Comparison of ENCODE assay signal across 18 cellular contexts in the genomic region with DNA sequence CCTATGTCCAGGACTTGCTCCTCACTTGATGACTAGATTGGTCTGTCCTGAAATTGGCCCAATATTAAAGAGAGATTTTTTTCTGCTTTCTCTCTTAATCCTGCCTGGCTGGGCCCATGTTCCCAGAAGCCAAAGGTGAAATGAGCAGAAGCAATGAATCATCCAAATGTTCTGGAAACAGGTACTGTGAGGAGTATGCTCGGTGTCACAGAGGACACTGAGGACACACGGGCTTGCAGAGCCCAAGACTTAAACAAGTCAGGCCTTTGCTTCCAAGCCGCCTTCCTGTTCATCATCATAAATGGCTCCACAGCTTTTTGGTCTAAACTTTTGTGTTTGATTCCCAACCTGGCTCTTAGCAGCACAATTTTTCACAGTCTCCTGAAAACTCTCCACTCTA. TPM values are rescaled to one million over a fixed set of nuclear protein-coding genes. Genes with fewer than 3 reads are reported as not detected.
DNase-seq lines count a peak whose midpoint lies in the region; ATAC-seq, FAIRE-seq and TF ChIP-seq lines count a peak whose summit lies in the region.
"Had no signal": no experiment of that assay in that cellular context is flagged by ENCODE, and none has a peak within 500 bp of the region (broad histone marks: within the 10 kb centered on the region; RNA-seq: fewer than 3 reads in every experiment).

No MANE protein-coding gene starts in this region.

- H3K36me3 Mint-ChIP-seq in activated naive CD4-positive, alpha-beta T cell treated with anti-CD3 and anti-CD28 coated beads for 36 hours (ENCODE audit: low read depth) = peaks cover 44% of the 10 kb centered on the region
- H3K36me3 Mint-ChIP-seq in nephron progenitor cell (ENCODE audit: low read depth) = peaks cover 80% of the 10 kb centered on the region

- TF ChIP-seq POLR2A in K562 (conservative IDR thresholded peaks at IDR 0.05) = no peak

- TF ChIP-seq CTCF in Panc1 (IDR thresholded peaks at IDR 0.05) (no peak), K562 (IDR thresholded peaks at IDR 0.05 in 2 of 3, conservative IDR thresholded peaks at IDR 0.05 in 1 of 3; ENCODE audit: insufficient read depth in 2 of 3, low read depth in 1 of 3, low read length in 3 of 3) (no peak), nephron progenitor cell (IDR thresholded peaks at IDR 0.05) (no peak)

- TF ChIP-seq EP300 in K562 (IDR thresholded peaks at IDR 0.05; ENCODE audit: low read length) = no peak

- FAIRE-seq in K562 (lab: Jason Lieb, UNC) = no peak
- FAIRE-seq: GM12891, GM18507 had no signal

- peaks cover 9% of the 10 kb centered on the region for H3K9me3 Mint-ChIP-seq in activated naive CD4-positive, alpha-beta T cell treated with anti-CD3 and anti-CD28 coated beads for 36 hours
- peaks cover 35% of the 10 kb centered on the region for H3K9me3 Mint-ChIP-seq in nephron progenitor cell

- H3K79me2 ChIP-seq in K562 (ENCODE audit: control insufficient read depth, insufficient read depth, low read length) = no peaks in the 10 kb centered on the region

- in situ Hi-C loops in Panc1 (cut with HindIII; ENCODE audit: low pct_unique_long_range_greater_than_20kb, low sequenced_read_pairs) (no loop called here), K562 (cut with MboI) (no loop called here)

- H3K9me1 ChIP-seq in K562 (ENCODE audit: control insufficient read depth, insufficient read depth, low read length) = no peaks in the 10 kb centered on the region

- H3K36me3 ChIP-seq in Panc1 (ENCODE audit: control insufficient read depth, insufficient read depth, low read length) (peaks cover 9% of the 10 kb centered on the region), K562 (ENCODE audit: control insufficient read depth, insufficient read depth, low read length) (peaks cover 81% of the 10 kb centered on the region)

- H3K4me3 Mint-ChIP-seq in activated naive CD4-positive, alpha-beta T cell treated with anti-CD3 and anti-CD28 coated beads for 36 hours = no peak overlapping the region
- H3K4me3 Mint-ChIP-seq in nephron progenitor cell = no peak overlapping the region

- 84% methylated on average over 3 of the region's 3 CpGs for WGBS in K562 (ENCODE audit: insufficient coverage, low coverage, missing lambda C conversion rate)

- H3K4me1 ChIP-seq in Panc1 (ENCODE audit: control insufficient read depth, insufficient read depth, low read length) (no peaks in the 10 kb centered on the region), K562 (replicated peaks in 1 of 2; ENCODE audit: control insufficient read depth in 2 of 2, insufficient read depth in 2 of 2, low read length in 2 of 2) (no peaks in the 10 kb centered on the region)

- TSS peak; percentile 31 for BruUV-seq in Panc1 (replicated peaks; lab: Mats Ljungman, UMichigan)
- TSS peak; percentile 5 for BruUV-seq in K562 (replicated peaks; lab: Mats Ljungman, UMichigan)

- H2AFZ ChIP-seq in K562 (ENCODE audit: low read depth, low read length) = no peak overlapping the region

- H3K9me3 ChIP-seq in Panc1 (ENCODE audit: control insufficient read depth, insufficient read depth, low read depth, low read length) = peaks cover 4% of the 10 kb centered on the region; the same call in 1 of the 2 replicates
- no peaks in the 10 kb centered on the region; the same call in 1 of the 2 replicates for H3K9me3 ChIP-seq in K562 (replicated peaks; ENCODE audit: control insufficient read depth, insufficient read depth, low read depth, low read length)
- H3K9me3 ChIP-seq: MG63 had no signal

- POLR2A ChIA-PET in Panc1 (lab: Charles Lee) = no interaction called here
- POLR2A ChIA-PET in K562 (lab: Yijun Ruan, JAX) = interaction anchor here (0.6 to 0.7 kb wide), 2 partner anchors 14 to 156 kb away, joined by 3 to 4 read pairs; no protein-coding TSS in a partner anchor

- H3K27ac ChIP-seq in Panc1 (ENCODE audit: low read length) = no peak overlapping the region
- H3K27ac ChIP-seq in K562 (ENCODE audit: extremely low read depth, low read depth, low read length) = no peak overlapping the region
- H3K27ac ChIP-seq: C4-2B had no signal

- ATAC-seq in Panc1 = no peak
- ATAC-seq in K562 = no peak

- no peak for TF ChIP-seq RAD21 in K562 (CRISPR knock-in tag; conservative IDR thresholded peaks at IDR 0.05 in 1 of 2, IDR thresholded peaks at IDR 0.05 in 1 of 2)

- H3K4me2 ChIP-seq in K562 (ENCODE audit: insufficient read depth, low read length) = no peak overlapping the region

- no peak overlapping the region for H3K9ac ChIP-seq in K562 (ENCODE audit: insufficient read depth in 1 of 2, low read depth in 2 of 2, low read length in 2 of 2)

- DNase-seq in activated naive CD4-positive, alpha-beta T cell treated with anti-CD3 and anti-CD28 coated beads for 36 hours = no peak
- no peak for DNase-seq in activated naive CD4-positive, alpha-beta T cell (lab: John Stamatoyannopoulos, UW)
- DNase-seq in Panc1 (ENCODE audit: low read depth, low spot score) = no peak
- DNase-seq in K562 (ENCODE audit: extremely low read depth in 1 of 4, low spot score in 3 of 4) = no peak
- no peak for DNase-seq in nephron progenitor cell
- DNase-seq in iPS-NIHi11 (ENCODE audit: low spot score) = no peak
- DNase-seq in NCI-H748 treated with DMSO at 0.1 percent for 48 hours (lab: John Stamatoyannopoulos, UW) = no peak
- DNase-seq in UCSD-AML1 (lab: John Stamatoyannopoulos, UW; ENCODE audit: unreplicated experiment) = no peak
- DNase-seq: DMS 273 treated with DMSO at 0.1 percent for 48 hours, GDM1, Karpas-422, MG63, NCI-H1092 treated with DMSO at 0.1 percent for 48 hours, NCI-H510A treated with DMSO at 0.1 percent for 48 hours, SIG-M5 had no signal

- H3K27me3 ChIP-seq in Panc1 (ENCODE audit: control insufficient read depth, insufficient read depth, low read length) = no peaks in the 10 kb centered on the region
- no peaks in the 10 kb centered on the region for H3K27me3 ChIP-seq in K562 (ENCODE audit: control insufficient read depth in 2 of 2, insufficient read depth in 2 of 2, low read length in 2 of 2)
- H3K27me3 ChIP-seq: MG63 had no signal

- CTCF ChIA-PET in activated naive CD4-positive, alpha-beta T cell treated with anti-CD3 and anti-CD28 coated beads for 36 hours (lab: Charles Lee) = interaction anchor here (1.2 kb wide), 1 partner anchor 16 kb away, joined by 4 read pairs; no protein-coding TSS in a partner anchor
- CTCF ChIA-PET in Panc1 (lab: Charles Lee) = no interaction called here
- CTCF ChIA-PET in K562 (lab: Yijun Ruan, JAX; ENCODE audit: low intra/inter-chr PET ratio) = no interaction called here

- no peaks in the 10 kb centered on the region for H3K27me3 Mint-ChIP-seq in activated naive CD4-positive, alpha-beta T cell treated with anti-CD3 and anti-CD28 coated beads for 36 hours (ENCODE audit: low read depth)
- H3K27me3 Mint-ChIP-seq in nephron progenitor cell (ENCODE audit: low read depth, poor library complexity) = no peaks in the 10 kb centered on the region

- intact Hi-C loops in activated naive CD4-positive, alpha-beta T cell treated with anti-CD3 and anti-CD28 coated beads for 36 hours (cut with micrococcal nuclease) = no loop called here
- intact Hi-C loops in Panc1 (cut with micrococcal nuclease; ENCODE audit: unreplicated experiment) (no loop called here), K562 (cut with micrococcal nuclease) (no loop called here)

- no peaks in the 10 kb centered on the region for H4K20me1 ChIP-seq in K562 (replicated peaks; ENCODE audit: control insufficient read depth, insufficient read depth, low read length)

- H3K27ac Mint-ChIP-seq in activated naive CD4-positive, alpha-beta T cell treated with anti-CD3 and anti-CD28 coated beads for 36 hours = peak overlapping the region; percentile 18
- peak overlapping the region; percentile 85 for H3K27ac Mint-ChIP-seq in nephron progenitor cell

- H3K4me1 Mint-ChIP-seq in activated naive CD4-positive, alpha-beta T cell treated with anti-CD3 and anti-CD28 coated beads for 36 hours (ENCODE audit: low read depth) = no peaks in the 10 kb centered on the region
- H3K4me1 Mint-ChIP-seq in nephron progenitor cell = no peaks in the 10 kb centered on the region

- H3K4me3 ChIP-seq in Panc1 (ENCODE audit: low read depth in 2 of 2, low read length in 2 of 2) (no peak overlapping the region), K562 (no peak overlapping the region)
- H3K4me3 ChIP-seq: MG63 had no signal

TF ChIP-seq in K562, 482 proteins besides CTCF, POLR2A, EP300 and RAD21 (continues in another document):
- TF ChIP-seq IRF2 (CRISPR knock-in tag; IDR thresholded peaks at IDR 0.05) (no peak), MTA3 (IDR thresholded peaks at IDR 0.05; ENCODE audit: borderline replicate concordance) (no peak), TAF7 (tag; IDR thresholded peaks at IDR 0.05) (no peak), ZNF274 (IDR thresholded peaks at IDR 0.05; ENCODE audit: borderline replicate concordance, low read depth, low read length) (no peak), NFE2 (IDR thresholded peaks at IDR 0.05; ENCODE audit: low read depth) (no peak), ARNT (IDR thresholded peaks at IDR 0.05) (no peak), GABPB1 (CRISPR knock-in tag; IDR thresholded peaks at IDR 0.05) (no peak), ZFX (CRISPR knock-in tag; IDR thresholded peaks at IDR 0.05) (no peak), RAD51 (IDR thresholded peaks at IDR 0.05; ENCODE audit: borderline replicate concordance, low read depth) (no peak), RBM15 (IDR thresholded peaks at IDR 0.05; ENCODE audit: insufficient read depth, low read length) (no peak), DACH1 (IDR thresholded peaks at IDR 0.05; ENCODE audit: partially characterized antibody) (no peak)

RNA-seq across cellular contexts. Expression of a gene that starts 31.4 kb away (rescaled TPM):
- total RNA-seq in activated naive CD4-positive, alpha-beta T cell treated with anti-CD3 and anti-CD28 coated beads for 36 hours = 10 to 100 TPM; 75.8 to 77.9 TPM
- total RNA-seq in Panc1 (2021; ENCODE audit: unreplicated experiment) (128 TPM), K562 (2014; rRNA removed) (80.7 and 85.0 TPM in 2 replicates), K562 (2014; rRNA removed; fragmentation: Illumina TruSeq; extraction: Trizol) (151 and 171 TPM in 2 replicates), K562 (2015; rRNA removed; fragmentation: Illumina TruSeq; extraction: Trizol) (146 and 164 TPM in 2 replicates), K562 (2021) (150 and 153 TPM in 2 replicates)
- 81.8 TPM for polyA plus RNA-seq in Panc1 (2012; ENCODE audit: insufficient read length)
- total RNA-seq in K562 (2011; cell fraction: chromatin; rRNA removed; ENCODE audit: low replicate concordance) = 59.3 and 164 TPM in 2 replicates
- total RNA-seq in K562 (2011; cell fraction: nucleolus; rRNA removed) = 30.7 and 36.6 TPM in 2 replicates
- total RNA-seq in K562 (2011; cell fraction: nucleoplasm; rRNA removed) = 61.7 and 80.6 TPM in 2 replicates
- polyA plus RNA-seq in K562 (2011; rRNA removed) (152 and 217 TPM in 2 replicates), K562 (2014; fragmentation: Illumina TruSeq; extraction: Trizol) (192 and 215 TPM in 2 replicates), K562 (2014; fragmentation: Nextera tagmentation; extraction: Ambion mirVana) (10 to 100 TPM; 44.2 to 48.4 TPM), K562 (2014; rRNA removed) (111 and 150 TPM in 2 replicates)
- polyA plus RNA-seq in K562 (2011; cell fraction: cytosol; rRNA removed) = 38.7 and 77.9 TPM in 2 replicates
- 25.5 and 42.4 TPM in 2 replicates for polyA plus RNA-seq in K562 (2011; cell fraction: nucleus; rRNA removed)
- polyA plus RNA-seq in K562 (2012) = 150 and 152 TPM in 2 replicates
- polyA minus RNA-seq in K562 (2011; rRNA and poly(A)+ RNA removed) = 184 and 187 TPM in 2 replicates
- 46.2 and 66.9 TPM in 2 replicates for polyA minus RNA-seq in K562 (2011; cell fraction: cytosol; rRNA and poly(A)+ RNA removed)
- polyA minus RNA-seq in K562 (2011; cell fraction: nucleus; rRNA and poly(A)+ RNA removed) = 17.0 and 31.5 TPM in 2 replicates
